ENCODE assay signal across 1 cellular context in the genomic region with DNA sequence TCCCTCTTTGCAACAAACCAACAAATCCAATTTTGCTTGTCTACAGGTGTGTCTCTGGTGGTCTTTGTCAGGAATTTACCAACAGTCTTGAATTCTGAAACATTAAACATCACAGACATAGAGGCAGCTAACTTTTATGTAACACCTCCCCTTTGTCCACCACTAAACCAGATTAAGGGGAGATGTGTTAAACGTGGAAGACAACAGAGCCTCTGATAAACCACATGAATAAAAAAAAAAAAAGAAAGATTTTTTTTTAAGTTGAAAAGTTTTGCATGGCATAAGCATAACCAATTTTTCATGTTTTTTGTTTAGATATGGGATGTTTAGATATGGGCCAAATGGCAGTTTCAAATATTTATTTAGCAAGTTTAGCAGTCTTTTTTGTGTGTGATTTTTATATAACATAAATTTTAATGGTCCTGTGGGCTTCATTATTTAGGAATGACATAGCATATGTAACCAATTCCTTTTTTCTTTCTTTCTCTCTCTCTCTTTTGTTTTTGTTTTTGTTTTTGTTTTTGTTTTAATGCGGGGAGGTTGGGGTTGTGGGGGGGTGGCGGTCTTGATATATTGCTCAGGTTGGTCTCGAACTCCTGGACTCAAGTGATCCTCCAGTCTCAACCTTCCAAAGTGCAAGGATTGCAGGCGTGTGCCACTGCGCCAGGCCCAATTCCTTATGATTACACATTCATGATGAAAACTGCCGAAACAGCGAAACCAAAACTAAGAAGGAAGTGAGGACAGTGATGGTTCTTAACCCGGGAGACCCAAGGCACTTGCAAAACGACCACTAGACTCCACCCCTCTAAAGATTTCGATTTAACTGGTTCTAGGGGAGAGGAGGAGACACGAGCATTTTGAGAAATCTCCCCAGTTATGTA.
TF ChIP-seq lines count a peak whose summit lies in the region.

No MANE protein-coding gene starts in this region.

TF ChIP-seq in K562, 482 proteins besides CTCF, POLR2A, EP300 and RAD21 (continued from another document and continues in another):
- TF ChIP-seq, protein P1, sequence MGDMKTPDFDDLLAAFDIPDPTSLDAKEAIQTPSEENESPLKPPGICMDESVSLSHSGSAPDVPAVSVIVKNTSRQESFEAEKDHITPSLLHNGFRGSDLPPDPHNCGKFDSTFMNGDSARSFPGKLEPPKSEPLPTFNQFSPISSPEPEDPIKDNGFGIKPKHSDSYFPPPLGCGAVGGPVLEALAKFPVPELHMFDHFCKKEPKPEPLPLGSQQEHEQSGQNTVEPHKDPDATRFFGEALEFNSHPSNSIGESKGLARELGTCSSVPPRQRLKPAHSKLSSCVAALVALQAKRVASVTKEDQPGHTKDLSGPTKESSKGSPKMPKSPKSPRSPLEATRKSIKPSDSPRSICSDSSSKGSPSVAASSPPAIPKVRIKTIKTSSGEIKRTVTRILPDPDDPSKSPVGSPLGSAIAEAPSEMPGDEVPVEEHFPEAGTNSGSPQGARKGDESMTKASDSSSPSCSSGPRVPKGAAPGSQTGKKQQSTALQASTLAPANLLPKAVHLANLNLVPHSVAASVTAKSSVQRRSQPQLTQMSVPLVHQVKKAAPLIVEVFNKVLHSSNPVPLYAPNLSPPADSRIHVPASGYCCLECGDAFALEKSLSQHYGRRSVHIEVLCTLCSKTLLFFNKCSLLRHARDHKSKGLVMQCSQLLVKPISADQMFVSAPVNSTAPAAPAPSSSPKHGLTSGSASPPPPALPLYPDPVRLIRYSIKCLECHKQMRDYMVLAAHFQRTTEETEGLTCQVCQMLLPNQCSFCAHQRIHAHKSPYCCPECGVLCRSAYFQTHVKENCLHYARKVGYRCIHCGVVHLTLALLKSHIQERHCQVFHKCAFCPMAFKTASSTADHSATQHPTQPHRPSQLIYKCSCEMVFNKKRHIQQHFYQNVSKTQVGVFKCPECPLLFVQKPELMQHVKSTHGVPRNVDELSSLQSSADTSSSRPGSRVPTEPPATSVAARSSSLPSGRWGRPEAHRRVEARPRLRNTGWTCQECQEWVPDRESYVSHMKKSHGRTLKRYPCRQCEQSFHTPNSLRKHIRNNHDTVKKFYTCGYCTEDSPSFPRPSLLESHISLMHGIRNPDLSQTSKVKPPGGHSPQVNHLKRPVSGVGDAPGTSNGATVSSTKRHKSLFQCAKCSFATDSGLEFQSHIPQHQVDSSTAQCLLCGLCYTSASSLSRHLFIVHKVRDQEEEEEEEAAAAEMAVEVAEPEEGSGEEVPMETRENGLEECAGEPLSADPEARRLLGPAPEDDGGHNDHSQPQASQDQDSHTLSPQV (IDR thresholded peaks at IDR 0.05) = no peak
- TF ChIP-seq GATAD2A (IDR thresholded peaks at IDR 0.05) (no peak), LEF1 (IDR thresholded peaks at IDR 0.05) (no peak), CHD4 (IDR thresholded peaks at IDR 0.05; ENCODE audit: insufficient read depth, insufficient replicate concordance, low read depth, low read length, poor library complexity, severe bottlenecking) (no peak), ZNF695 (CRISPR knock-in tag; IDR thresholded peaks at IDR 0.05) (no peak), SRSF1 (IDR thresholded peaks at IDR 0.05; ENCODE audit: low read depth, low read length) (no peak), CBX5 (IDR thresholded peaks at IDR 0.05; ENCODE audit: borderline replicate concordance, low read depth) (no peak), ZNF274 (IDR thresholded peaks at IDR 0.05; ENCODE audit: borderline replicate concordance, low read depth, low read length) (no peak), FOXK1 (CRISPR knock-in tag; IDR thresholded peaks at IDR 0.05; ENCODE audit: borderline replicate concordance) (no peak), KDM1A (IDR thresholded peaks at IDR 0.05) (no peak), GABPB2 (CRISPR knock-in tag; conservative IDR thresholded peaks at IDR 0.05) (no peak), RFX7 (CRISPR knock-in tag; IDR thresholded peaks at IDR 0.05) (no peak)
- TF ChIP-seq, protein P2, sequence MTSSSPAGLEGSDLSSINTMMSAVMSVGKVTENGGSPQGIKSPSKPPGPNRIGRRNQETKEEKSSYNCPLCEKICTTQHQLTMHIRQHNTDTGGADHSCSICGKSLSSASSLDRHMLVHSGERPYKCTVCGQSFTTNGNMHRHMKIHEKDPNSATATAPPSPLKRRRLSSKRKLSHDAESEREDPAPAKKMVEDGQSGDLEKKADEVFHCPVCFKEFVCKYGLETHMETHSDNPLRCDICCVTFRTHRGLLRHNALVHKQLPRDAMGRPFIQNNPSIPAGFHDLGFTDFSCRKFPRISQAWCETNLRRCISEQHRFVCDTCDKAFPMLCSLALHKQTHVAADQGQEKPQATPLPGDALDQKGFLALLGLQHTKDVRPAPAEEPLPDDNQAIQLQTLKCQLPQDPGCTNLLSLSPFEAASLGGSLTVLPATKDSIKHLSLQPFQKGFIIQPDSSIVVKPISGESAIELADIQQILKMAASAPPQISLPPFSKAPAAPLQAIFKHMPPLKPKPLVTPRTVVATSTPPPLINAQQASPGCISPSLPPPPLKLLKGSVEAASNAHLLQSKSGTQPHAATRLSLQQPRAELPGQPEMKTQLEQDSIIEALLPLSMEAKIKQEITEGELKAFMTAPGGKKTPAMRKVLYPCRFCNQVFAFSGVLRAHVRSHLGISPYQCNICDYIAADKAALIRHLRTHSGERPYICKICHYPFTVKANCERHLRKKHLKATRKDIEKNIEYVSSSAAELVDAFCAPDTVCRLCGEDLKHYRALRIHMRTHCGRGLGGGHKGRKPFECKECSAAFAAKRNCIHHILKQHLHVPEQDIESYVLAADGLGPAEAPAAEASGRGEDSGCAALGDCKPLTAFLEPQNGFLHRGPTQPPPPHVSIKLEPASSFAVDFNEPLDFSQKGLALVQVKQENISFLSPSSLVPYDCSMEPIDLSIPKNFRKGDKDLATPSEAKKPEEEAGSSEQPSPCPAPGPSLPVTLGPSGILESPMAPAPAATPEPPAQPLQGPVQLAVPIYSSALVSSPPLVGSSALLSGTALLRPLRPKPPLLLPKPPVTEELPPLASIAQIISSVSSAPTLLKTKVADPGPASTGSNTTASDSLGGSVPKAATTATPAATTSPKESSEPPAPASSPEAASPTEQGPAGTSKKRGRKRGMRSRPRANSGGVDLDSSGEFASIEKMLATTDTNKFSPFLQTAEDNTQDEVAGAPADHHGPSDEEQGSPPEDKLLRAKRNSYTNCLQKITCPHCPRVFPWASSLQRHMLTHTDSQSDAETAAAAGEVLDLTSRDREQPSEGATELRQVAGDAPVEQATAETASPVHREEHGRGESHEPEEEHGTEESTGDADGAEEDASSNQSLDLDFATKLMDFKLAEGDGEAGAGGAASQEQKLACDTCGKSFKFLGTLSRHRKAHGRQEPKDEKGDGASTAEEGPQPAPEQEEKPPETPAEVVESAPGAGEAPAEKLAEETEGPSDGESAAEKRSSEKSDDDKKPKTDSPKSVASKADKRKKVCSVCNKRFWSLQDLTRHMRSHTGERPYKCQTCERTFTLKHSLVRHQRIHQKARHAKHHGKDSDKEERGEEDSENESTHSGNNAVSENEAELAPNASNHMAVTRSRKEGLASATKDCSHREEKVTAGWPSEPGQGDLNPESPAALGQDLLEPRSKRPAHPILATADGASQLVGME (CRISPR knock-in tag; IDR thresholded peaks at IDR 0.05) = no peak
- TF ChIP-seq, protein P3, sequence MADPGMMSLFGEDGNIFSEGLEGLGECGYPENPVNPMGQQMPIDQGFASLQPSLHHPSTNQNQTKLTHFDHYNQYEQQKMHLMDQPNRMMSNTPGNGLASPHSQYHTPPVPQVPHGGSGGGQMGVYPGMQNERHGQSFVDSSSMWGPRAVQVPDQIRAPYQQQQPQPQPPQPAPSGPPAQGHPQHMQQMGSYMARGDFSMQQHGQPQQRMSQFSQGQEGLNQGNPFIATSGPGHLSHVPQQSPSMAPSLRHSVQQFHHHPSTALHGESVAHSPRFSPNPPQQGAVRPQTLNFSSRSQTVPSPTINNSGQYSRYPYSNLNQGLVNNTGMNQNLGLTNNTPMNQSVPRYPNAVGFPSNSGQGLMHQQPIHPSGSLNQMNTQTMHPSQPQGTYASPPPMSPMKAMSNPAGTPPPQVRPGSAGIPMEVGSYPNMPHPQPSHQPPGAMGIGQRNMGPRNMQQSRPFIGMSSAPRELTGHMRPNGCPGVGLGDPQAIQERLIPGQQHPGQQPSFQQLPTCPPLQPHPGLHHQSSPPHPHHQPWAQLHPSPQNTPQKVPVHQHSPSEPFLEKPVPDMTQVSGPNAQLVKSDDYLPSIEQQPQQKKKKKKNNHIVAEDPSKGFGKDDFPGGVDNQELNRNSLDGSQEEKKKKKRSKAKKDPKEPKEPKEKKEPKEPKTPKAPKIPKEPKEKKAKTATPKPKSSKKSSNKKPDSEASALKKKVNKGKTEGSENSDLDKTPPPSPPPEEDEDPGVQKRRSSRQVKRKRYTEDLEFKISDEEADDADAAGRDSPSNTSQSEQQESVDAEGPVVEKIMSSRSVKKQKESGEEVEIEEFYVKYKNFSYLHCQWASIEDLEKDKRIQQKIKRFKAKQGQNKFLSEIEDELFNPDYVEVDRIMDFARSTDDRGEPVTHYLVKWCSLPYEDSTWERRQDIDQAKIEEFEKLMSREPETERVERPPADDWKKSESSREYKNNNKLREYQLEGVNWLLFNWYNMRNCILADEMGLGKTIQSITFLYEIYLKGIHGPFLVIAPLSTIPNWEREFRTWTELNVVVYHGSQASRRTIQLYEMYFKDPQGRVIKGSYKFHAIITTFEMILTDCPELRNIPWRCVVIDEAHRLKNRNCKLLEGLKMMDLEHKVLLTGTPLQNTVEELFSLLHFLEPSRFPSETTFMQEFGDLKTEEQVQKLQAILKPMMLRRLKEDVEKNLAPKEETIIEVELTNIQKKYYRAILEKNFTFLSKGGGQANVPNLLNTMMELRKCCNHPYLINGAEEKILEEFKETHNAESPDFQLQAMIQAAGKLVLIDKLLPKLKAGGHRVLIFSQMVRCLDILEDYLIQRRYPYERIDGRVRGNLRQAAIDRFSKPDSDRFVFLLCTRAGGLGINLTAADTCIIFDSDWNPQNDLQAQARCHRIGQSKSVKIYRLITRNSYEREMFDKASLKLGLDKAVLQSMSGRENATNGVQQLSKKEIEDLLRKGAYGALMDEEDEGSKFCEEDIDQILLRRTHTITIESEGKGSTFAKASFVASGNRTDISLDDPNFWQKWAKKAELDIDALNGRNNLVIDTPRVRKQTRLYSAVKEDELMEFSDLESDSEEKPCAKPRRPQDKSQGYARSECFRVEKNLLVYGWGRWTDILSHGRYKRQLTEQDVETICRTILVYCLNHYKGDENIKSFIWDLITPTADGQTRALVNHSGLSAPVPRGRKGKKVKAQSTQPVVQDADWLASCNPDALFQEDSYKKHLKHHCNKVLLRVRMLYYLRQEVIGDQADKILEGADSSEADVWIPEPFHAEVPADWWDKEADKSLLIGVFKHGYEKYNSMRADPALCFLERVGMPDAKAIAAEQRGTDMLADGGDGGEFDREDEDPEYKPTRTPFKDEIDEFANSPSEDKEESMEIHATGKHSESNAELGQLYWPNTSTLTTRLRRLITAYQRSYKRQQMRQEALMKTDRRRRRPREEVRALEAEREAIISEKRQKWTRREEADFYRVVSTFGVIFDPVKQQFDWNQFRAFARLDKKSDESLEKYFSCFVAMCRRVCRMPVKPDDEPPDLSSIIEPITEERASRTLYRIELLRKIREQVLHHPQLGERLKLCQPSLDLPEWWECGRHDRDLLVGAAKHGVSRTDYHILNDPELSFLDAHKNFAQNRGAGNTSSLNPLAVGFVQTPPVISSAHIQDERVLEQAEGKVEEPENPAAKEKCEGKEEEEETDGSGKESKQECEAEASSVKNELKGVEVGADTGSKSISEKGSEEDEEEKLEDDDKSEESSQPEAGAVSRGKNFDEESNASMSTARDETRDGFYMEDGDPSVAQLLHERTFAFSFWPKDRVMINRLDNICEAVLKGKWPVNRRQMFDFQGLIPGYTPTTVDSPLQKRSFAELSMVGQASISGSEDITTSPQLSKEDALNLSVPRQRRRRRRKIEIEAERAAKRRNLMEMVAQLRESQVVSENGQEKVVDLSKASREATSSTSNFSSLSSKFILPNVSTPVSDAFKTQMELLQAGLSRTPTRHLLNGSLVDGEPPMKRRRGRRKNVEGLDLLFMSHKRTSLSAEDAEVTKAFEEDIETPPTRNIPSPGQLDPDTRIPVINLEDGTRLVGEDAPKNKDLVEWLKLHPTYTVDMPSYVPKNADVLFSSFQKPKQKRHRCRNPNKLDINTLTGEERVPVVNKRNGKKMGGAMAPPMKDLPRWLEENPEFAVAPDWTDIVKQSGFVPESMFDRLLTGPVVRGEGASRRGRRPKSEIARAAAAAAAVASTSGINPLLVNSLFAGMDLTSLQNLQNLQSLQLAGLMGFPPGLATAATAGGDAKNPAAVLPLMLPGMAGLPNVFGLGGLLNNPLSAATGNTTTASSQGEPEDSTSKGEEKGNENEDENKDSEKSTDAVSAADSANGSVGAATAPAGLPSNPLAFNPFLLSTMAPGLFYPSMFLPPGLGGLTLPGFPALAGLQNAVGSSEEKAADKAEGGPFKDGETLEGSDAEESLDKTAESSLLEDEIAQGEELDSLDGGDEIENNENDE (IDR thresholded peaks at IDR 0.05; ENCODE audit: low read depth, low read length) = no peak
- TF ChIP-seq, protein P4, sequence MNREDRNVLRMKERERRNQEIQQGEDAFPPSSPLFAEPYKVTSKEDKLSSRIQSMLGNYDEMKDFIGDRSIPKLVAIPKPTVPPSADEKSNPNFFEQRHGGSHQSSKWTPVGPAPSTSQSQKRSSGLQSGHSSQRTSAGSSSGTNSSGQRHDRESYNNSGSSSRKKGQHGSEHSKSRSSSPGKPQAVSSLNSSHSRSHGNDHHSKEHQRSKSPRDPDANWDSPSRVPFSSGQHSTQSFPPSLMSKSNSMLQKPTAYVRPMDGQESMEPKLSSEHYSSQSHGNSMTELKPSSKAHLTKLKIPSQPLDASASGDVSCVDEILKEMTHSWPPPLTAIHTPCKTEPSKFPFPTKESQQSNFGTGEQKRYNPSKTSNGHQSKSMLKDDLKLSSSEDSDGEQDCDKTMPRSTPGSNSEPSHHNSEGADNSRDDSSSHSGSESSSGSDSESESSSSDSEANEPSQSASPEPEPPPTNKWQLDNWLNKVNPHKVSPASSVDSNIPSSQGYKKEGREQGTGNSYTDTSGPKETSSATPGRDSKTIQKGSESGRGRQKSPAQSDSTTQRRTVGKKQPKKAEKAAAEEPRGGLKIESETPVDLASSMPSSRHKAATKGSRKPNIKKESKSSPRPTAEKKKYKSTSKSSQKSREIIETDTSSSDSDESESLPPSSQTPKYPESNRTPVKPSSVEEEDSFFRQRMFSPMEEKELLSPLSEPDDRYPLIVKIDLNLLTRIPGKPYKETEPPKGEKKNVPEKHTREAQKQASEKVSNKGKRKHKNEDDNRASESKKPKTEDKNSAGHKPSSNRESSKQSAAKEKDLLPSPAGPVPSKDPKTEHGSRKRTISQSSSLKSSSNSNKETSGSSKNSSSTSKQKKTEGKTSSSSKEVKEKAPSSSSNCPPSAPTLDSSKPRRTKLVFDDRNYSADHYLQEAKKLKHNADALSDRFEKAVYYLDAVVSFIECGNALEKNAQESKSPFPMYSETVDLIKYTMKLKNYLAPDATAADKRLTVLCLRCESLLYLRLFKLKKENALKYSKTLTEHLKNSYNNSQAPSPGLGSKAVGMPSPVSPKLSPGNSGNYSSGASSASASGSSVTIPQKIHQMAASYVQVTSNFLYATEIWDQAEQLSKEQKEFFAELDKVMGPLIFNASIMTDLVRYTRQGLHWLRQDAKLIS (CRISPR knock-in tag; IDR thresholded peaks at IDR 0.05) = no peak
- TF ChIP-seq, protein P5, sequence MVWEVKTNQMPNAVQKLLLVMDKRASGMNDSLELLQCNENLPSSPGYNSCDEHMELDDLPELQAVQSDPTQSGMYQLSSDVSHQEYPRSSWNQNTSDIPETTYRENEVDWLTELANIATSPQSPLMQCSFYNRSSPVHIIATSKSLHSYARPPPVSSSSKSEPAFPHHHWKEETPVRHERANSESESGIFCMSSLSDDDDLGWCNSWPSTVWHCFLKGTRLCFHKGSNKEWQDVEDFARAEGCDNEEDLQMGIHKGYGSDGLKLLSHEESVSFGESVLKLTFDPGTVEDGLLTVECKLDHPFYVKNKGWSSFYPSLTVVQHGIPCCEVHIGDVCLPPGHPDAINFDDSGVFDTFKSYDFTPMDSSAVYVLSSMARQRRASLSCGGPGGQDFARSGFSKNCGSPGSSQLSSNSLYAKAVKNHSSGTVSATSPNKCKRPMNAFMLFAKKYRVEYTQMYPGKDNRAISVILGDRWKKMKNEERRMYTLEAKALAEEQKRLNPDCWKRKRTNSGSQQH (CRISPR knock-in tag; IDR thresholded peaks at IDR 0.05) = no peak
